8 cellular contexts compared by ENCODE assay signal in genomic region chr6:87139236-87139635, GRCh38. TPM values are rescaled to one million over a fixed set of nuclear protein-coding genes. Genes with fewer than 3 reads are reported as not detected.
DNase-seq lines count a peak whose midpoint lies in the region; ATAC-seq, FAIRE-seq and TF ChIP-seq lines count a peak whose summit lies in the region.

No MANE protein-coding gene starts in this region.

- ATAC-seq in HG02678 (IDR thresholded peaks at IDR 0.05; ENCODE audit: unreplicated experiment) (peak; percentile 75), HG02938 (IDR thresholded peaks at IDR 0.05; ENCODE audit: unreplicated experiment) (no peak)

- no peaks in the 10 kb centered on the region for H3K36me3 Mint-ChIP-seq in astrocyte (ENCODE audit: low read depth, unreplicated experiment)

- FAIRE-seq in astrocyte (lab: Jason Lieb, UNC): peak; percentile 59

- H3K4me3 Mint-ChIP-seq in astrocyte (ENCODE audit: unreplicated experiment): no peak overlapping the region

- H3K79me2 ChIP-seq in astrocyte (ENCODE audit: insufficient read depth, low read length): no peaks in the 10 kb centered on the region

- no peak overlapping the region for H3K9ac ChIP-seq in astrocyte (ENCODE audit: low read length)

- H3K27ac ChIP-seq in astrocyte (ENCODE audit: low read depth, low read length) (no peak overlapping the region), suprapubic skin (no peak overlapping the region)

- no peak overlapping the region for H3K27ac Mint-ChIP-seq in astrocyte (ENCODE audit: unreplicated experiment)

- no peaks in the 10 kb centered on the region for H3K36me3 ChIP-seq in astrocyte (ENCODE audit: insufficient read depth, low read length)
- no peaks in the 10 kb centered on the region for H3K36me3 ChIP-seq in suprapubic skin

- no peak overlapping the region for H3K4me2 ChIP-seq in astrocyte (ENCODE audit: low read length)

- no peak overlapping the region for H2AFZ ChIP-seq in astrocyte (ENCODE audit: low read depth, low read length)

- H3K9me3 ChIP-seq in astrocyte (ENCODE audit: insufficient read depth, low read depth, low read length): no peaks in the 10 kb centered on the region
- H3K9me3 ChIP-seq in suprapubic skin: no peaks in the 10 kb centered on the region

- H3K9me3 Mint-ChIP-seq in astrocyte (ENCODE audit: unreplicated experiment): peaks cover 12% of the 10 kb centered on the region

- TF ChIP-seq POLR2A in suprapubic skin (IDR thresholded peaks at IDR 0.05): no peak

- no peaks in the 10 kb centered on the region for H3K4me1 Mint-ChIP-seq in astrocyte (ENCODE audit: low read depth, unreplicated experiment)

- H3K27me3 ChIP-seq in astrocyte (ENCODE audit: insufficient read depth, low read length) (no peaks in the 10 kb centered on the region), suprapubic skin (no peaks in the 10 kb centered on the region)

- WGBS in suprapubic skin: 18% methylated on average over 1 of the region's 1 CpG

- H3K4me1 ChIP-seq in astrocyte (ENCODE audit: insufficient read depth, low read length) (no peaks in the 10 kb centered on the region), suprapubic skin (no peaks in the 10 kb centered on the region)

- TF ChIP-seq CTCF in AG09319 (IDR thresholded peaks at IDR 0.05; ENCODE audit: low read depth, low read length) (peak; percentile 74), astrocyte (IDR thresholded peaks at IDR 0.05; ENCODE audit: insufficient read depth, low read depth, low read length) (peak; percentile 70), suprapubic skin (IDR thresholded peaks at IDR 0.05) (peak; percentile 57 to 58)

- H4K20me1 ChIP-seq in astrocyte (ENCODE audit: insufficient read depth, low read length): no peaks in the 10 kb centered on the region

- in situ Hi-C loops in G401 (cut with HindIII; ENCODE audit: low sequenced_read_pairs): no loop called here

- H3K4me3 ChIP-seq in astrocyte (ENCODE audit: insufficient read depth, low read depth, low read length) (no peak overlapping the region), suprapubic skin (no peak overlapping the region)

- peaks cover 10% of the 10 kb centered on the region for H3K27me3 Mint-ChIP-seq in astrocyte (ENCODE audit: low read depth, unreplicated experiment)

- DNase-seq in AG09319 (ENCODE audit: extremely low read depth, low read depth) (no peak), G401 (ENCODE audit: low spot score) (peak; percentile 50), NCI-H748 (lab: John Stamatoyannopoulos, UW; ENCODE audit: unreplicated experiment) (peak; percentile 65), astrocyte (ENCODE audit: low read depth) (peak; percentile 24), iPS-NIHi7 (ENCODE audit: extremely low spot score) (peak; percentile 66), suprapubic skin (ENCODE audit: low spot score in 2 of 2) (no peak)

- TF ChIP-seq EP300 in suprapubic skin (IDR thresholded peaks at IDR 0.05): no peak

RNA-seq across cellular contexts. Expression of gene ZNF292, which starts 16.1 kb away (rescaled TPM):
- 6.9 and 13.5 TPM in 2 replicates for total RNA-seq in G401 (2014; rRNA removed; shearing (Covaris generic))
- total RNA-seq in astrocyte (26.7 and 31.5 TPM in 2 replicates), suprapubic skin (100 to 1,000 TPM in 1 of 4 donors, 10 to 100 TPM in 3; 26.7 to 111 (median 34.7) TPM)

RNA-seq across cellular contexts. Expression of gene CGA, which starts 44.3 kb away (rescaled TPM):
- total RNA-seq in G401 (2014; rRNA removed; shearing (Covaris generic)): not detected in 2 replicates
- total RNA-seq in astrocyte (1.5 and 2.0 TPM in 2 replicates), suprapubic skin (1 to 10 TPM in 1 of 4 donors, under 1 TPM in 1, not detected in 2; 0.53 to 5.7 TPM)

Comparison
In these comparisons a context has a peak if more than half of its experiments do, and no peak if none do; other contexts are left out.
1. DNase-seq: peak in G401 (single experiment), NCI-H748 (single experiment), astrocyte (single experiment) and iPS-NIHi7 (single experiment); none in AG09319 (single experiment) and suprapubic skin (0 of 2).
2. Peak in every context shown above with its lines, with median percentiles within 50 percentile points of each other: CTCF ChIP-seq.